In genomic region chr16:311725-312124, GRCh38 we compare ENCODE assay signal across 38 cellular contexts. TPM values are rescaled to one million over a fixed set of nuclear protein-coding genes. Genes with fewer than 3 reads are reported as not detected.
"Had no signal": no experiment of that assay in that cellular context is flagged by ENCODE, and none has a peak within 500 bp of the region (broad histone marks: within the 10 kb centered on the region; RNA-seq: fewer than 3 reads in every experiment).

No MANE protein-coding gene starts in this region.

- H3K4me3 Mint-ChIP-seq: activated B cell treated with CpG ODN at 0.5 μM for 24 hours; activated CD4-positive, alpha-beta memory T cell treated with anti-CD3 and anti-CD28 coated beads for 36 hours; activated CD8-positive, alpha-beta memory T cell treated with anti-CD3 and anti-CD28 coated beads, Interleukin-2, amount 10 ng/mL, durations not matched to agents 7 days and 5 days; activated CD8-positive, alpha-beta T cell treated with anti-CD3 and anti-CD28 coated beads, Interleukin-2, amount 10 ng/mL, durations not matched to agents 7 days and 5 days; activated naive CD4-positive, alpha-beta T cell treated with anti-CD3 and anti-CD28 coated beads for 36 hours; activated naive CD4-positive, alpha-beta T cell treated with anti-CD3 and anti-CD28 coated beads, Interleukin-2, amount 50 U/mL, for 24 hours; activated naive CD8-positive, alpha-beta T cell treated with anti-CD3 and anti-CD28 coated beads for 36 hours; activated naive CD8-positive, alpha-beta T cell treated with anti-CD3 and anti-CD28 coated beads, Interleukin-2, amount 50 U/mL, for 24 hours; activated T-helper 1 cell treated with anti-CD3 and anti-CD28 coated beads, Interleukin-12 subunit alpha, Interleukin-12 subunit beta, Interleukin-2, Interleukin-4 antibody, amounts not matched to agents 30 ng/mL and 10 ng/mL and 1 ng/mL, durations not matched to agents 14 hours and 24 hours and 36 hours; central memory CD8-positive, alpha-beta T cell; dendritic cell treated with granulocyte-macrophage colony-stimulating factor and Interleukin-4, amounts not matched to agents 40 ng/mL and 50 ng/mL, for 4 days; endodermal cell; T-helper 17 cell; T-helper 2 cell treated with Interferon-gamma antibody and Interleukin-4, amounts not matched to agents 5 μg/mL and 100 μg/mL, for 36 hours had no signal

- DNase-seq: activated B cell treated with CpG ODN at 0.5 μM for 24 hours; activated CD4-positive, alpha-beta memory T cell treated with anti-CD3 and anti-CD28 coated beads for 36 hours; activated CD4-positive, alpha-beta T cell treated with anti-CD3 and anti-CD28 coated beads for 48 hours; activated CD4-positive, alpha-beta T cell treated with anti-CD3 and anti-CD28 coated beads, Interleukin-2, amount 50 U/mL, for 1 hour; activated CD8-positive, alpha-beta memory T cell treated with anti-CD3 and anti-CD28 coated beads, Interleukin-2, amount 10 ng/mL, durations not matched to agents 7 days and 5 days; activated CD8-positive, alpha-beta memory T cell treated with anti-CD3 and anti-CD28 coated beads, Interleukin-2, amount 50 U/mL, for 4 hours; activated CD8-positive, alpha-beta T cell treated with anti-CD3 and anti-CD28 coated beads, Interleukin-2, amount 10 ng/mL, durations not matched to agents 7 days and 5 days; activated effector memory CD4-positive, alpha-beta T cell treated with anti-CD3 and anti-CD28 coated beads, Interleukin-2, amount 50 U/mL, for 16 hours; activated naive CD4-positive, alpha-beta T cell treated with anti-CD3 and anti-CD28 coated beads for 36 hours; activated naive CD8-positive, alpha-beta T cell treated with anti-CD3 and anti-CD28 coated beads for 36 hours; activated naive CD8-positive, alpha-beta T cell treated with anti-CD3 and anti-CD28 coated beads, Interleukin-2, amount 50 U/mL, for 24 hours; activated T-cell treated with anti-CD3 and anti-CD28 coated beads, Interleukin-2, amount 50 U/mL, for 1 hour; activated T-cell treated with anti-CD3 and anti-CD28 coated beads, Interleukin-2, amount 50 U/mL, for 48 hours; adrenal gland; amygdala; aorta; body of pancreas; dorsolateral prefrontal cortex; effector memory CD4-positive, alpha-beta T cell; endodermal cell; erythroblast; foreskin keratinocyte; T-helper 1 cell; T-helper 17 cell; T1000; WERI-Rb-1 had no signal

- H3K9me3 ChIP-seq: adrenal gland, body of pancreas, esophagus muscularis mucosa, gastroesophageal sphincter had no signal

- H3K36me3 ChIP-seq: cardiac muscle cell had no signal

- H3K27ac ChIP-seq: adrenal gland, body of pancreas, cardiac muscle cell, coronary artery, esophagus muscularis mucosa, foreskin keratinocyte, gastroesophageal sphincter, WERI-Rb-1 had no signal

- H3K9me3 Mint-ChIP-seq: activated B cell treated with CpG ODN at 0.5 μM for 24 hours; activated CD4-positive, alpha-beta memory T cell treated with anti-CD3 and anti-CD28 coated beads for 36 hours; activated naive CD4-positive, alpha-beta T cell treated with anti-CD3 and anti-CD28 coated beads for 36 hours; activated naive CD4-positive, alpha-beta T cell treated with anti-CD3 and anti-CD28 coated beads, Interleukin-2, amount 50 U/mL, for 24 hours; activated naive CD8-positive, alpha-beta T cell treated with anti-CD3 and anti-CD28 coated beads for 36 hours; activated naive CD8-positive, alpha-beta T cell treated with anti-CD3 and anti-CD28 coated beads, Interleukin-2, amount 50 U/mL, for 24 hours; activated T-helper 1 cell treated with anti-CD3 and anti-CD28 coated beads, Interleukin-12 subunit alpha, Interleukin-12 subunit beta, Interleukin-2, Interleukin-4 antibody, amounts not matched to agents 30 ng/mL and 10 ng/mL and 1 ng/mL, durations not matched to agents 14 hours and 24 hours and 36 hours; activated T-helper 2 cell treated with anti-CD3 and anti-CD28 coated beads, Interferon-gamma antibody, Interleukin-2, Interleukin-4, amounts not matched to agents 10 μg/mL and 5 μg/mL and 100 μg/mL, durations not matched to agents 14 hours and 24 hours and 36 hours; central memory CD8-positive, alpha-beta T cell; dendritic cell treated with granulocyte-macrophage colony-stimulating factor and Interleukin-4, amounts not matched to agents 40 ng/mL and 50 ng/mL, for 4 days; endodermal cell; T-helper 2 cell treated with Interferon-gamma antibody and Interleukin-4, amounts not matched to agents 5 μg/mL and 100 μg/mL, for 36 hours had no signal

- H3K27me3 Mint-ChIP-seq: activated B cell treated with CpG ODN at 0.5 μM for 24 hours; activated CD4-positive, alpha-beta memory T cell treated with anti-CD3 and anti-CD28 coated beads for 36 hours; activated CD8-positive, alpha-beta memory T cell treated with anti-CD3 and anti-CD28 coated beads, Interleukin-2, amount 10 ng/mL, durations not matched to agents 7 days and 5 days; activated naive CD4-positive, alpha-beta T cell treated with anti-CD3 and anti-CD28 coated beads, Interleukin-2, amount 50 U/mL, for 24 hours; activated naive CD8-positive, alpha-beta T cell treated with anti-CD3 and anti-CD28 coated beads for 36 hours; activated naive CD8-positive, alpha-beta T cell treated with anti-CD3 and anti-CD28 coated beads, Interleukin-2, amount 50 U/mL, for 24 hours; central memory CD8-positive, alpha-beta T cell; dendritic cell treated with granulocyte-macrophage colony-stimulating factor and Interleukin-4, amounts not matched to agents 40 ng/mL and 50 ng/mL, for 4 days; T-helper 17 cell had no signal

- H3K27ac Mint-ChIP-seq: activated B cell treated with CpG ODN at 0.5 μM for 24 hours; activated CD4-positive, alpha-beta memory T cell treated with anti-CD3 and anti-CD28 coated beads for 36 hours; activated CD8-positive, alpha-beta memory T cell treated with anti-CD3 and anti-CD28 coated beads, Interleukin-2, amount 10 ng/mL, durations not matched to agents 7 days and 5 days; activated CD8-positive, alpha-beta T cell treated with anti-CD3 and anti-CD28 coated beads, Interleukin-2, amount 10 ng/mL, durations not matched to agents 7 days and 5 days; activated naive CD4-positive, alpha-beta T cell treated with anti-CD3 and anti-CD28 coated beads for 36 hours; activated naive CD4-positive, alpha-beta T cell treated with anti-CD3 and anti-CD28 coated beads, Interleukin-2, amount 50 U/mL, for 24 hours; activated naive CD8-positive, alpha-beta T cell treated with anti-CD3 and anti-CD28 coated beads for 36 hours; activated naive CD8-positive, alpha-beta T cell treated with anti-CD3 and anti-CD28 coated beads, Interleukin-2, amount 50 U/mL, for 24 hours; activated T-helper 1 cell treated with anti-CD3 and anti-CD28 coated beads, Interleukin-12 subunit alpha, Interleukin-12 subunit beta, Interleukin-2, Interleukin-4 antibody, amounts not matched to agents 30 ng/mL and 10 ng/mL and 1 ng/mL, durations not matched to agents 14 hours and 24 hours and 36 hours; activated T-helper 2 cell treated with anti-CD3 and anti-CD28 coated beads, Interferon-gamma antibody, Interleukin-2, Interleukin-4, amounts not matched to agents 10 μg/mL and 5 μg/mL and 100 μg/mL, durations not matched to agents 14 hours and 24 hours and 36 hours; dendritic cell treated with granulocyte-macrophage colony-stimulating factor and Interleukin-4, amounts not matched to agents 40 ng/mL and 50 ng/mL, for 4 days; endodermal cell; T-helper 17 cell; T-helper 2 cell treated with Interferon-gamma antibody and Interleukin-4, amounts not matched to agents 5 μg/mL and 100 μg/mL, for 36 hours had no signal

- H3K4me3 ChIP-seq: adrenal gland, body of pancreas, cardiac muscle cell, coronary artery, dorsolateral prefrontal cortex, esophagus muscularis mucosa, gastroesophageal sphincter had no signal

- H3K4me1 ChIP-seq: body of pancreas, esophagus muscularis mucosa, foreskin keratinocyte, gastroesophageal sphincter had no signal

- H3K27me3 ChIP-seq: adrenal gland, body of pancreas, cardiac muscle cell, dorsolateral prefrontal cortex, esophagus muscularis mucosa, foreskin keratinocyte, gastroesophageal sphincter had no signal

- ATAC-seq: activated CD4-positive, CD25-positive, alpha-beta regulatory T cell treated with anti-CD3 and anti-CD28 coated beads, Interleukin-2, amount 50 U/mL, for 24 hours; activated CD8-positive, alpha-beta memory T cell treated with anti-CD3 and anti-CD28 coated beads, Interleukin-2, amount 10 ng/mL, durations not matched to agents 7 days and 5 days; activated CD8-positive, alpha-beta T cell treated with anti-CD3 and anti-CD28 coated beads, Interleukin-2, amount 10 ng/mL, durations not matched to agents 7 days and 5 days; activated naive CD8-positive, alpha-beta T cell treated with anti-CD3 and anti-CD28 coated beads, Interleukin-2, amount 50 U/mL, for 24 hours; body of pancreas; foreskin keratinocyte; gastroesophageal sphincter; T-helper 17 cell had no signal

RNA-seq across cellular contexts. Expression of gene PDIA2, which starts 28.8 kb away (rescaled TPM):
- total RNA-seq: activated B cell treated with CpG ODN at 0.5 μM for 24 hours; activated CD4-positive, alpha-beta memory T cell treated with anti-CD3 and anti-CD28 coated beads for 36 hours; activated CD8-positive, alpha-beta memory T cell treated with anti-CD3 and anti-CD28 coated beads for 36 hours; activated CD8-positive, alpha-beta memory T cell treated with anti-CD3 and anti-CD28 coated beads, Interleukin-2, amount 10 ng/mL, durations not matched to agents 7 days and 5 days; activated CD8-positive, alpha-beta T cell treated with anti-CD3 and anti-CD28 coated beads, Interleukin-2, amount 10 ng/mL, durations not matched to agents 7 days and 5 days; activated naive CD4-positive, alpha-beta T cell treated with anti-CD3 and anti-CD28 coated beads for 36 hours; activated naive CD8-positive, alpha-beta T cell treated with anti-CD3 and anti-CD28 coated beads for 36 hours; activated T-helper 1 cell treated with anti-CD3 and anti-CD28 coated beads, Interleukin-12 subunit alpha, Interleukin-12 subunit beta, Interleukin-2, Interleukin-4 antibody, amounts not matched to agents 30 ng/mL and 10 ng/mL and 1 ng/mL, durations not matched to agents 14 hours and 24 hours and 36 hours; activated T-helper 2 cell treated with anti-CD3 and anti-CD28 coated beads, Interferon-gamma antibody, Interleukin-2, Interleukin-4, amounts not matched to agents 10 μg/mL and 5 μg/mL and 100 μg/mL, durations not matched to agents 14 hours and 24 hours and 36 hours had no signal

RNA-seq across cellular contexts. Expression of gene ARHGDIG, which starts 31.3 kb away (rescaled TPM):
- total RNA-seq: activated B cell treated with CpG ODN at 0.5 μM for 24 hours; activated CD4-positive, alpha-beta memory T cell treated with anti-CD3 and anti-CD28 coated beads for 36 hours; activated CD8-positive, alpha-beta memory T cell treated with anti-CD3 and anti-CD28 coated beads for 36 hours; activated CD8-positive, alpha-beta memory T cell treated with anti-CD3 and anti-CD28 coated beads, Interleukin-2, amount 10 ng/mL, durations not matched to agents 7 days and 5 days; activated CD8-positive, alpha-beta T cell treated with anti-CD3 and anti-CD28 coated beads, Interleukin-2, amount 10 ng/mL, durations not matched to agents 7 days and 5 days; activated naive CD4-positive, alpha-beta T cell treated with anti-CD3 and anti-CD28 coated beads for 36 hours; activated naive CD8-positive, alpha-beta T cell treated with anti-CD3 and anti-CD28 coated beads for 36 hours; activated T-helper 1 cell treated with anti-CD3 and anti-CD28 coated beads, Interleukin-12 subunit alpha, Interleukin-12 subunit beta, Interleukin-2, Interleukin-4 antibody, amounts not matched to agents 30 ng/mL and 10 ng/mL and 1 ng/mL, durations not matched to agents 14 hours and 24 hours and 36 hours; foreskin keratinocyte; T-helper 17 cell had no signal
- polyA plus RNA-seq: foreskin keratinocyte had no signal

RNA-seq across cellular contexts. Expression of gene RGS11, which starts 36.0 kb away (rescaled TPM):
- total RNA-seq: activated B cell treated with CpG ODN at 0.5 μM for 24 hours; activated CD8-positive, alpha-beta memory T cell treated with anti-CD3 and anti-CD28 coated beads, Interleukin-2, amount 10 ng/mL, durations not matched to agents 7 days and 5 days; activated CD8-positive, alpha-beta T cell treated with anti-CD3 and anti-CD28 coated beads, Interleukin-2, amount 10 ng/mL, durations not matched to agents 7 days and 5 days; activated naive CD8-positive, alpha-beta T cell treated with anti-CD3 and anti-CD28 coated beads for 36 hours; foreskin keratinocyte; T-helper 17 cell had no signal
